8 cellular contexts compared by ENCODE assay signal in genomic region chr22:50469377-50470305, GRCh38.
A peak's percentile ranks its signal among the peaks of the same experiment; 100 is the strongest.
DNase-seq lines count a peak whose midpoint lies in the region; ATAC-seq lines count a peak whose summit lies in the region.

No MANE protein-coding gene starts in this region.

- H3K9ac ChIP-seq in iPS-15b (ENCODE audit: low read depth, low read length) = peak overlapping the region; percentile 57

- H3K36me3 ChIP-seq in iPS-15b (ENCODE audit: control insufficient read depth, insufficient read depth, low read length) = peaks cover 46% of the 10 kb centered on the region

- ATAC-seq in GM19395 (IDR thresholded peaks at IDR 0.05; ENCODE audit: unreplicated experiment) = peak; percentile 58
- peak; percentile 40 for ATAC-seq in HG03520 (IDR thresholded peaks at IDR 0.05; ENCODE audit: unreplicated experiment)

- no peaks in the 10 kb centered on the region for H3K9me3 ChIP-seq in iPS-15b (ENCODE audit: control insufficient read depth, insufficient read depth, low read length)

- peaks cover 12% of the 10 kb centered on the region for H3K4me1 ChIP-seq in iPS-15b (ENCODE audit: control insufficient read depth, insufficient read depth, low read length)

- H3K4me3 ChIP-seq in iPS-15b (ENCODE audit: low read depth, low read length) = no peak overlapping the region

- H3K27me3 ChIP-seq in iPS-15b (ENCODE audit: control insufficient read depth, insufficient read depth, low read length) = no peaks in the 10 kb centered on the region

- DNase-seq in CMK (ENCODE audit: low read depth) (peak; percentile 56), RPMI8226 (peak; percentile 98), NCI-H1092 (lab: John Stamatoyannopoulos, UW) (no peak)
- peak; percentile 90 for DNase-seq in activated T-helper 9 cell treated with anti-CD3 and anti-CD28 coated beads, Interleukin-2, amount 50 U/mL, for 16 hours (ENCODE audit: low read depth)
- peak; percentile 93 to 96 for DNase-seq in stimulated activated CD8-positive, alpha-beta memory T cell treated with anti-CD3 and anti-CD28 coated beads, Interleukin-15, amount 100 ng/mL, for 4 hours (ENCODE audit: low read depth in 2 of 2)
